ENCODE assay signal across 8 cellular contexts in the genomic region with DNA sequence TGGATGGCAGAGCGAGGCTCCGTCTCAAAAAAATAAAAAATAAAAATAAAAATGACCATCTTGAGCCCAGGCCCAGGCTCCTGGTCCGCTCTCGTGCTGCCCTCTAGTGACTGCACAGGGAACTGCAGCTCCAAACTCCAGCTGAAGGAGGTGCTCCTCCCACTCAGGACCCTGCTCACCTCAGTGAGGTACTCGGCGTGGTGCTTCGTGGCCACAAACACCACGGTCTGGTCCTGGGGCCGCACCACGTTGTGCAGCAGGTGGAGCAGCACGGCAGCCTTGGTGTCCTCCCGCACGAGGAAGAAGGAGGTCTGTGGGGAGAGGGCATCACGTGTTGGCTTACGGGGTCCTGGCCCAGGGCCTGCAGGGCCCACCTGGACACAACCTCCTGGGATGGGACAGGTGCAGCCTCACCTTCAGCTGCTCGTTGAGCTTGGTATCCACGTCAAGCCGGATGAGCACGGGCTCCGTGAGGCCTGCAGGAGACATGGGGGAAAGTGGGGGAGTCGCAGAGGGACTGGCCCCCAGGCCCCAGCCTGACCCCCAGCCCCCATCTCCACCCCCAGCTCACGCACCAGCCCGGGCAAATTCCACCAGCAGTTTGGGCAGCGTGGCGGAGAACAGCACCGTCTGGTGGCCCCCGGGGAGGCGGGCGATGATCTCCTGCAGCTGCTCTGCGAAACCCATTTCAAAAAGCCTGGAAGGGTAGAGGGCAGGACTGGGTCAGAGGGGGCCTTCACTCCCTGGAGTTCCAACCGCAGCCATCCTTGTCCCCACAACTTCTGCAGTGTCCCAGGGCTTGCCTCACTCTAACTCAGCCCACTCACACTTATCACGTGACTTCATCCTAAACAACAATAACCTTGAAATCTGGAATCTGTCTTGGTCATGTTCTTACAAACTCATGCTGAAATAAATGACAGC. TPM values are rescaled to one million over a fixed set of nuclear protein-coding genes. Genes with fewer than 3 reads are reported as not detected.
DNase-seq lines count a peak whose midpoint lies in the region; ATAC-seq and TF ChIP-seq lines count a peak whose summit lies in the region.

No MANE protein-coding gene starts in this region.

- H3K4me1 Mint-ChIP-seq in nephron, result peaks cover 3% of the 10 kb centered on the region

- peak; percentile 59 for ATAC-seq in GM19372 (IDR thresholded peaks at IDR 0.05; ENCODE audit: low read depth, unreplicated experiment)
- ATAC-seq in stimulated activated naive CD8-positive, alpha-beta T cell treated with anti-CD3 and anti-CD28 coated beads, Interleukin-15, Interleukin-2, amounts not matched to agents 100 U/mL and 50 U/mL, for 24 hours, result peak; percentile 81

- DNase-seq in C1 segment of cervical spinal cord (lab: John Stamatoyannopoulos, UW) (peak in 11 of 14 donors; percentile 4 to 59 (median 30)), NCI-H69 (lab: John Stamatoyannopoulos, UW) (peak; percentile 59), epithelial cell of proximal tubule (ENCODE audit: low read depth) (no peak), cortex of kidney (lab: John Stamatoyannopoulos, UW) (no peak)
- DNase-seq in activated CD8-positive, alpha-beta memory T cell treated with anti-CD3 and anti-CD28 coated beads, Interleukin-2, amount 50 U/mL, for 48 hours, result peak; percentile 95
- peak; percentile 88 for DNase-seq in stimulated activated naive CD8-positive, alpha-beta T cell treated with anti-CD3 and anti-CD28 coated beads, Interleukin-15, Interleukin-2, amounts not matched to agents 100 U/mL and 50 U/mL, for 24 hours

- TF ChIP-seq CTCF in epithelial cell of proximal tubule (conservative IDR thresholded peaks at IDR 0.05; ENCODE audit: low read depth, low read length), result peak; percentile 97
- TF ChIP-seq CTCF in nephron (IDR thresholded peaks at IDR 0.05; ENCODE audit: unreplicated experiment in 3 of 3), result peak; percentile 98 to 99 (median 99)

- peaks cover 6% of the 10 kb centered on the region for H3K9me3 Mint-ChIP-seq in nephron

- H3K36me3 Mint-ChIP-seq in nephron (ENCODE audit: low read depth), result peaks cover 85% of the 10 kb centered on the region

- no peak overlapping the region for H3K4me3 Mint-ChIP-seq in nephron

- peak overlapping the region in 1 of 3 experiments; percentile 36 for H3K27ac Mint-ChIP-seq in nephron

- no peak overlapping the region for H3K4me3 ChIP-seq in epithelial cell of proximal tubule (ENCODE audit: low read depth, low read length)

- peaks cover 4% of the 10 kb centered on the region for H3K27me3 Mint-ChIP-seq in nephron (ENCODE audit: low read depth)

RNA-seq across cellular contexts. Expression of a gene that starts 10.6 kb away (rescaled TPM):
- total RNA-seq in epithelial cell of proximal tubule, result 97.7 and 112 TPM in 2 replicates

RNA-seq across cellular contexts. Expression of a gene that starts 10.8 kb away (rescaled TPM):
- total RNA-seq in epithelial cell of proximal tubule, result 26.6 and 37.1 TPM in 2 replicates

RNA-seq across cellular contexts. Expression of a gene that starts 25.2 kb away (rescaled TPM):
- total RNA-seq in epithelial cell of proximal tubule, result not detected in 2 replicates

RNA-seq across cellular contexts. Expression of a gene that starts 39.2 kb away (rescaled TPM):
- total RNA-seq in epithelial cell of proximal tubule, result 2.0 and 2.1 TPM in 2 replicates

RNA-seq across cellular contexts. Expression of a gene that starts 46.5 kb away (rescaled TPM):
- total RNA-seq in epithelial cell of proximal tubule, result 16.9 and 32.0 TPM in 2 replicates

Comparison
In these comparisons a context has a peak if more than half of its experiments do, and no peak if none do; other contexts are left out.
1. DNase-seq: peak in C1 segment of cervical spinal cord (11 of 14), NCI-H69 (single experiment), activated CD8-positive, alpha-beta memory T cell treated with anti-CD3 and anti-CD28 coated beads, Interleukin-2, amount 50 U/mL, for 48 hours (single experiment) and stimulated activated naive CD8-positive, alpha-beta T cell treated with anti-CD3 and anti-CD28 coated beads, Interleukin-15, Interleukin-2, amounts not matched to agents 100 U/mL and 50 U/mL, for 24 hours (single experiment); none in epithelial cell of proximal tubule (single experiment) and cortex of kidney (single experiment).